Comparison of ENCODE assay signal across 10 cellular contexts in the genomic region with DNA sequence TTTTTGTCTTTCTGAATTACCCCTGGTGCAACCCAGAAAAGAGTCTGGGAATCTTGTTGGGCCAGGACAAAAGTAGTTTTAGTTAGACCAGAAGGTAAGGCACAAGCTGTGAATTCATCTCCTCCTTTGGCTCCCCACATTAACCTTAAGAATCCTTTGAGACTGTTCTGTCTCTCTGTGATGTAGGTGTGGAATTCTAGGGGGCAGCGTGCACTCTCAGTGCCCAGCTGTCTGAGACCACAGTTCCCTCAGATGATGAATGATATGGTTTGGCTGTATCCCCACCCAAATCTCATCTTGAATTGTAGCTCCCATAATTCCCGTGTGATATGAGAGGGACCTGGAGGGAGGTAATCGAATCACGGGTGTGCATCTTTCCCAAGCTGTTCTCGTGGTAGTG. TPM values are rescaled to one million over a fixed set of nuclear protein-coding genes. Genes with fewer than 3 reads are reported as not detected.
A peak's percentile ranks its signal among the peaks of the same experiment; 100 is the strongest.
DNase-seq lines count a peak whose midpoint lies in the region; ATAC-seq, FAIRE-seq and TF ChIP-seq lines count a peak whose summit lies in the region.
"Had no signal": no experiment of that assay in that cellular context is flagged by ENCODE, and none has a peak within 500 bp of the region (broad histone marks: within the 10 kb centered on the region; RNA-seq: fewer than 3 reads in every experiment).

No MANE protein-coding gene starts in this region.

- peaks cover 61 to 81% (median 63%) of the 10 kb centered on the region in 3 donors for H3K4me1 Mint-ChIP-seq in CD8-positive, alpha-beta memory T cell
- H3K4me1 Mint-ChIP-seq in astrocyte (ENCODE audit: low read depth, unreplicated experiment), result peaks cover 5% of the 10 kb centered on the region
- H3K4me1 Mint-ChIP-seq in natural killer cell, result peaks cover 32 to 46% of the 10 kb centered on the region in 2 donors

- H3K27ac ChIP-seq in CD8-positive, alpha-beta memory T cell (ENCODE audit: low read depth, low read length), result no peak overlapping the region
- H3K27ac ChIP-seq in Karpas-422 (ENCODE audit: low read length) (no peak overlapping the region), astrocyte (ENCODE audit: low read depth, low read length) (no peak overlapping the region)

- CTCF ChIA-PET in CD8-positive, alpha-beta memory T cell (lab: Charles Lee), result interaction anchor here (2.0 kb wide), 1 partner anchor 43 kb away, joined by 7 read pairs; a partner anchor contains a TSS

- H3K4me3 Mint-ChIP-seq in CD8-positive, alpha-beta memory T cell, result peak overlapping the region; percentile 90 to 100 (median 98)
- H3K4me3 Mint-ChIP-seq in astrocyte (ENCODE audit: unreplicated experiment) (peak overlapping the region; percentile 94), natural killer cell (peak overlapping the region; percentile 93)

- H4K20me1 ChIP-seq in Karpas-422 (ENCODE audit: insufficient read depth, low read depth, low read length) (no peaks in the 10 kb centered on the region), astrocyte (ENCODE audit: insufficient read depth, low read length) (no peaks in the 10 kb centered on the region)

- peak overlapping the region in 7 of 8 donors; percentile 76 to 99 (median 98) for H3K27ac Mint-ChIP-seq in CD8-positive, alpha-beta memory T cell
- H3K27ac Mint-ChIP-seq in astrocyte (ENCODE audit: unreplicated experiment), result no peak overlapping the region
- H3K27ac Mint-ChIP-seq in natural killer cell, result peak overlapping the region; percentile 89 to 94

- no peaks in the 10 kb centered on the region for H3K27me3 Mint-ChIP-seq in CD8-positive, alpha-beta memory T cell
- H3K27me3 Mint-ChIP-seq in astrocyte (ENCODE audit: low read depth, unreplicated experiment), result no peaks in the 10 kb centered on the region
- no peaks in the 10 kb centered on the region for H3K27me3 Mint-ChIP-seq in natural killer cell (ENCODE audit: low read depth in 2 of 2)

- TF ChIP-seq CTCF in astrocyte (IDR thresholded peaks at IDR 0.05; ENCODE audit: insufficient read depth, low read depth, low read length) (no peak), natural killer cell (IDR thresholded peaks at IDR 0.05) (no peak)

- H3K9me3 ChIP-seq in CD8-positive, alpha-beta memory T cell (ENCODE audit: low read length), result no peaks in the 10 kb centered on the region
- H3K9me3 ChIP-seq in Karpas-422 (ENCODE audit: low read length), result peaks cover 5% of the 10 kb centered on the region
- peaks cover 3% of the 10 kb centered on the region for H3K9me3 ChIP-seq in astrocyte (ENCODE audit: insufficient read depth, low read depth, low read length)

- POLR2A ChIA-PET in CD8-positive, alpha-beta memory T cell (lab: Charles Lee), result interaction anchor here (0.6 to 1.8 kb wide), 4 partner anchors 34 to 123 kb away, joined by 3 to 5 read pairs (median 4); a partner anchor contains a TSS

- no peak for FAIRE-seq in astrocyte (lab: Jason Lieb, UNC)

- peak overlapping the region; percentile 84 for H3K9ac ChIP-seq in Karpas-422 (ENCODE audit: low read length)
- no peak overlapping the region for H3K9ac ChIP-seq in astrocyte (ENCODE audit: low read length)

- peaks cover 0 to 28% (median 10%) of the 10 kb centered on the region in 3 donors for H3K36me3 Mint-ChIP-seq in CD8-positive, alpha-beta memory T cell
- H3K36me3 Mint-ChIP-seq in astrocyte (ENCODE audit: low read depth, unreplicated experiment), result peaks cover 26% of the 10 kb centered on the region
- no peaks in the 10 kb centered on the region for H3K36me3 Mint-ChIP-seq in natural killer cell

- H3K79me2 ChIP-seq in Karpas-422 (ENCODE audit: low read length) (peaks cover 56% of the 10 kb centered on the region), astrocyte (ENCODE audit: insufficient read depth, low read length) (peaks cover 7% of the 10 kb centered on the region)

- H3K4me1 ChIP-seq in CD8-positive, alpha-beta memory T cell (ENCODE audit: insufficient read depth, low read length), result peaks cover 24% of the 10 kb centered on the region
- H3K4me1 ChIP-seq in Karpas-422 (ENCODE audit: low read length) (peaks cover 23% of the 10 kb centered on the region), astrocyte (ENCODE audit: insufficient read depth, low read length) (peaks cover 13% of the 10 kb centered on the region)

- H3K36me3 ChIP-seq in CD8-positive, alpha-beta memory T cell (ENCODE audit: insufficient read depth, low read length), result no peaks in the 10 kb centered on the region
- H3K36me3 ChIP-seq in Karpas-422 (ENCODE audit: insufficient read depth, low read length), result peaks cover 40% of the 10 kb centered on the region
- peaks cover 6% of the 10 kb centered on the region for H3K36me3 ChIP-seq in astrocyte (ENCODE audit: insufficient read depth, low read length)

- H3K4me3 ChIP-seq in CD8-positive, alpha-beta memory T cell (ENCODE audit: low read length), result peak overlapping the region; percentile 99
- H3K4me3 ChIP-seq in Karpas-422 (ENCODE audit: low read length), result peak overlapping the region; percentile 90; the same call in 1 of the 2 replicates
- peak overlapping the region; percentile 96 for H3K4me3 ChIP-seq in astrocyte (ENCODE audit: insufficient read depth, low read depth, low read length)

- H3K9me3 Mint-ChIP-seq in CD8-positive, alpha-beta memory T cell, result no peaks in the 10 kb centered on the region
- H3K9me3 Mint-ChIP-seq in astrocyte (ENCODE audit: unreplicated experiment) (peaks cover 7% of the 10 kb centered on the region), natural killer cell (no peaks in the 10 kb centered on the region)

- ATAC-seq in natural killer cell, result no peak
- ATAC-seq in GM18517 (IDR thresholded peaks at IDR 0.05; ENCODE audit: unreplicated experiment), result no peak

- H2AFZ ChIP-seq in Karpas-422 (ENCODE audit: low read length) (no peak overlapping the region), astrocyte (ENCODE audit: low read depth, low read length) (no peak overlapping the region)

- H3K4me2 ChIP-seq in Karpas-422 (ENCODE audit: low read depth, low read length, poor library complexity, severe bottlenecking) (peak overlapping the region; percentile 82), astrocyte (ENCODE audit: low read length) (peak overlapping the region; percentile 98)

- intact Hi-C loops in natural killer cell (cut with micrococcal nuclease), result no loop called here

- no peaks in the 10 kb centered on the region for H3K9me2 ChIP-seq in Karpas-422 (replicated peaks; ENCODE audit: insufficient read depth, low read length)

- no peak for DNase-seq in CD8-positive, alpha-beta memory T cell
- DNase-seq in Karpas-422 (no peak), astrocyte (ENCODE audit: low read depth) (no peak), natural killer cell (no peak), NCI-H1092 treated with DMSO at 0.1 percent for 48 hours (lab: John Stamatoyannopoulos, UW) (no peak), GOT3 (lab: John Stamatoyannopoulos, UW) (no peak), NCI-H1048 (lab: John Stamatoyannopoulos, UW) (no peak)
- DNase-seq: DMS79 treated with DMSO at 0.1 percent for 48 hours, NCI-H187 had no signal

- no peaks in the 10 kb centered on the region for H3K27me3 ChIP-seq in CD8-positive, alpha-beta memory T cell (ENCODE audit: insufficient read depth, low read length, poor library complexity, severe bottlenecking)
- H3K27me3 ChIP-seq in Karpas-422 (ENCODE audit: low read length), result no peaks in the 10 kb centered on the region
- no peaks in the 10 kb centered on the region for H3K27me3 ChIP-seq in astrocyte (ENCODE audit: insufficient read depth, low read length)

RNA-seq across cellular contexts. Expression of a gene that starts 43.9 kb away (rescaled TPM):
- 10 to 100 TPM; 27.8 to 28.3 TPM for total RNA-seq in CD8-positive, alpha-beta memory T cell
- polyA plus RNA-seq in CD8-positive, alpha-beta memory T cell, result 26.9 TPM
- 31.2 and 44.1 TPM in 2 replicates for total RNA-seq in Karpas-422 (2014; rRNA removed; shearing (Covaris generic); ENCODE audit: low replicate concordance)
- total RNA-seq in astrocyte (12.3 and 12.9 TPM in 2 replicates), natural killer cell (10 to 100 TPM; 35.0 to 62.8 (median 44.0) TPM)

RNA-seq across cellular contexts. Expression of a gene that starts 44.8 kb away (rescaled TPM):
- total RNA-seq in CD8-positive, alpha-beta memory T cell, result 1 to 10 TPM; 7.4 to 7.8 TPM
- 8.9 TPM for polyA plus RNA-seq in CD8-positive, alpha-beta memory T cell
- 9.2 and 12.1 TPM in 2 replicates for total RNA-seq in Karpas-422 (2014; rRNA removed; shearing (Covaris generic); ENCODE audit: low replicate concordance)
- total RNA-seq in astrocyte, result 3.2 and 4.4 TPM in 2 replicates
- 10 to 100 TPM; 12.7 to 18.6 (median 14.0) TPM for total RNA-seq in natural killer cell
